ENCODE assay signal across 17 cellular contexts in genomic region chr6:169189227-169189626, GRCh38.
DNase-seq lines count a peak whose midpoint lies in the region; ATAC-seq, FAIRE-seq and TF ChIP-seq lines count a peak whose summit lies in the region.
"Had no signal": no experiment of that assay in that cellular context is flagged by ENCODE, and none has a peak within 500 bp of the region (broad histone marks: within the 10 kb centered on the region; RNA-seq: fewer than 3 reads in every experiment).

No MANE protein-coding gene starts in this region.

- no peak overlapping the region for H2AFZ ChIP-seq in mesenchymal stem cell (ENCODE audit: low read depth, low read length)

- TF ChIP-seq POLR2A in heart left ventricle (IDR thresholded peaks at IDR 0.05) (no peak), vagina (IDR thresholded peaks at IDR 0.05) (no peak)

- TF ChIP-seq CTCF in heart left ventricle (IDR thresholded peaks at IDR 0.05) (no peak), vagina (IDR thresholded peaks at IDR 0.05) (no peak), nephron progenitor cell (IDR thresholded peaks at IDR 0.05) (no peak)

- peak overlapping the region in 8 of 12 donors; percentile 24 to 93 (median 66) for H3K27ac ChIP-seq in heart left ventricle
- no peak overlapping the region for H3K27ac ChIP-seq in mesenchymal stem cell (ENCODE audit: low read length, poor library complexity, severe bottlenecking)
- peak overlapping the region; percentile 81 for H3K27ac ChIP-seq in vagina

- H3K4me3 ChIP-seq in heart left ventricle (no peak overlapping the region), mesenchymal stem cell (ENCODE audit: insufficient read depth in 1 of 2, low read depth in 1 of 2, low read length in 2 of 2) (no peak overlapping the region), vagina (no peak overlapping the region)
- H3K4me3 ChIP-seq: MG63 had no signal

- H2BK5ac ChIP-seq in mesenchymal stem cell (ENCODE audit: low read depth, low read length, poor library complexity, severe bottlenecking) = no peak overlapping the region

- H2BK120ac ChIP-seq in mesenchymal stem cell (ENCODE audit: low read depth, low read length) = no peak overlapping the region

- WGBS in heart left ventricle, 4 donors = 73 to 84% (median 80%) methylated on average over 6 of the region's 6 CpGs
- WGBS in mesenchymal stem cell = 74% methylated on average over 5 of the region's 6 CpGs

- no peak overlapping the region for H2BK12ac ChIP-seq in mesenchymal stem cell (ENCODE audit: low read length in 2 of 2)

- H3K18ac ChIP-seq in mesenchymal stem cell (ENCODE audit: low read depth in 1 of 2, low read length in 2 of 2) = no peak overlapping the region

- peaks cover 8% of the 10 kb centered on the region for H3K4me1 Mint-ChIP-seq in nephron progenitor cell

- H2BK15ac ChIP-seq in mesenchymal stem cell (ENCODE audit: low read depth, poor library complexity, severe bottlenecking) = no peak overlapping the region

- no peaks in the 10 kb centered on the region for H3K79me1 ChIP-seq in mesenchymal stem cell (replicated peaks; ENCODE audit: low read length, poor library complexity, severe bottlenecking)

- H3K4me2 ChIP-seq in mesenchymal stem cell (ENCODE audit: low read length, poor library complexity, severe bottlenecking) = no peak overlapping the region

- ATAC-seq in heart left ventricle (no peak), HG02759 (IDR thresholded peaks at IDR 0.05; ENCODE audit: unreplicated experiment) (no peak)

- H3K4me3 Mint-ChIP-seq in nephron progenitor cell = no peak overlapping the region
- H3K4me3 Mint-ChIP-seq: activated naive CD8-positive, alpha-beta T cell treated with anti-CD3 and anti-CD28 coated beads, Interleukin-2, amount 10 ng/mL, durations not matched to agents 7 days and 5 days; CD8-positive, alpha-beta memory T cell; T-helper 2 cell treated with Interferon-gamma antibody and Interleukin-4, amounts not matched to agents 5 μg/mL and 100 μg/mL, for 36 hours; type B pancreatic cell had no signal

- no peaks in the 10 kb centered on the region for H3K36me3 Mint-ChIP-seq in nephron progenitor cell (ENCODE audit: low read depth)
- H3K36me3 Mint-ChIP-seq: activated naive CD8-positive, alpha-beta T cell treated with anti-CD3 and anti-CD28 coated beads, Interleukin-2, amount 10 ng/mL, durations not matched to agents 7 days and 5 days; CD8-positive, alpha-beta memory T cell; type B pancreatic cell had no signal

- intact Hi-C loops in heart left ventricle (cut with DNase I) (no loop called here), cardiac septum (cut with DNase I) (no loop called here), vagina (cut with DNase I) (no loop called here)

- H3K36me3 ChIP-seq in heart left ventricle = no peaks in the 10 kb centered on the region
- no peaks in the 10 kb centered on the region for H3K36me3 ChIP-seq in mesenchymal stem cell (ENCODE audit: control insufficient read depth in 1 of 2, insufficient read depth in 2 of 2, low read depth in 1 of 2, low read length in 2 of 2)
- no peaks in the 10 kb centered on the region for H3K36me3 ChIP-seq in vagina
- H3K36me3 ChIP-seq: MG63 had no signal

- DNase-seq in heart left ventricle (no peak), cardiac septum (ENCODE audit: low spot score) (no peak), NCI-H526 (lab: John Stamatoyannopoulos, UW) (peak; percentile 74 to 83), mesenchymal stem cell (no peak), vagina (ENCODE audit: extremely low spot score in 2 of 2) (peak in 1 of 2 donors; percentile 71), RCC 7860 (ENCODE audit: low spot score) (no peak), nephron progenitor cell (no peak)
- DNase-seq: activated CD4-positive, alpha-beta T cell treated with anti-CD3 and anti-CD28 coated beads for 4 hours; activated naive CD8-positive, alpha-beta T cell treated with anti-CD3 and anti-CD28 coated beads, Interleukin-2, amount 10 ng/mL, durations not matched to agents 7 days and 5 days; CD8-positive, alpha-beta memory T cell; NCI-H82; stimulated activated CD4-positive, alpha-beta T cell treated with anti-CD3 and anti-CD28 coated beads, Interleukin-4, amount 100 ng/mL, for 1 hour had no signal

- H3K27me3 ChIP-seq in heart left ventricle (no peaks in the 10 kb centered on the region), mesenchymal stem cell (ENCODE audit: control insufficient read depth in 1 of 2, insufficient read depth in 1 of 2, low read length in 2 of 2) (no peaks in the 10 kb centered on the region), vagina (no peaks in the 10 kb centered on the region)
- H3K27me3 ChIP-seq: MG63 had no signal

- H4K91ac ChIP-seq in mesenchymal stem cell (ENCODE audit: low read length) = no peak overlapping the region

- no peaks in the 10 kb centered on the region for H3K9me3 ChIP-seq in heart left ventricle
- no peaks in the 10 kb centered on the region for H3K9me3 ChIP-seq in mesenchymal stem cell (ENCODE audit: control insufficient read depth, low read length)
- no peaks in the 10 kb centered on the region for H3K9me3 ChIP-seq in vagina

- peak overlapping the region; percentile 51 for H2AK5ac ChIP-seq in mesenchymal stem cell (ENCODE audit: low read length, severe bottlenecking)

- FAIRE-seq in RCC 7860 (lab: Jason Lieb, UNC) = no peak
- FAIRE-seq: endothelial cell of umbilical vein had no signal

- peak overlapping the region; percentile 74 for H3K9ac ChIP-seq in mesenchymal stem cell (ENCODE audit: low read length)

- peaks cover 3% of the 10 kb centered on the region for H3K27me3 Mint-ChIP-seq in nephron progenitor cell (ENCODE audit: low read depth, poor library complexity)

- H3K14ac ChIP-seq in mesenchymal stem cell (ENCODE audit: low read length in 2 of 2) = no peak overlapping the region

- peaks cover 29% of the 10 kb centered on the region for H3K9me3 Mint-ChIP-seq in nephron progenitor cell
- H3K9me3 Mint-ChIP-seq: activated naive CD8-positive, alpha-beta T cell treated with anti-CD3 and anti-CD28 coated beads, Interleukin-2, amount 10 ng/mL, durations not matched to agents 7 days and 5 days; CD8-positive, alpha-beta memory T cell; T-helper 2 cell treated with Interferon-gamma antibody and Interleukin-4, amounts not matched to agents 5 μg/mL and 100 μg/mL, for 36 hours; type B pancreatic cell had no signal

- peaks cover 0 to 23% (median 0%) of the 10 kb centered on the region in 12 donors for H3K4me1 ChIP-seq in heart left ventricle
- peaks cover 24% of the 10 kb centered on the region for H3K4me1 ChIP-seq in mesenchymal stem cell (ENCODE audit: control insufficient read depth, insufficient read depth, low read depth, low read length)
- H3K4me1 ChIP-seq in vagina = peaks cover 17% of the 10 kb centered on the region

- no peak overlapping the region for H4K8ac ChIP-seq in mesenchymal stem cell (ENCODE audit: low read length)

- no peak overlapping the region for H3K27ac Mint-ChIP-seq in nephron progenitor cell
- H3K27ac Mint-ChIP-seq: activated naive CD8-positive, alpha-beta T cell treated with anti-CD3 and anti-CD28 coated beads, Interleukin-2, amount 10 ng/mL, durations not matched to agents 7 days and 5 days; CD8-positive, alpha-beta memory T cell; T-helper 2 cell treated with Interferon-gamma antibody and Interleukin-4, amounts not matched to agents 5 μg/mL and 100 μg/mL, for 36 hours; type B pancreatic cell had no signal

- no peak overlapping the region for H3K23ac ChIP-seq in mesenchymal stem cell (ENCODE audit: low read length in 2 of 2)

- H3K4ac ChIP-seq in mesenchymal stem cell (ENCODE audit: low read depth in 1 of 2, low read length in 2 of 2) = no peak overlapping the region

Comparison
In these comparisons a context has a peak if more than half of its experiments do, and no peak if none do; other contexts are left out.
1. DNase-seq: peak in NCI-H526 (2 of 2); none in heart left ventricle (0 of 5), cardiac septum (single experiment), mesenchymal stem cell (single experiment), RCC 7860 (single experiment) and nephron progenitor cell (single experiment).